Comparison of ENCODE assay signal across 1 cellular context in the genomic region with DNA sequence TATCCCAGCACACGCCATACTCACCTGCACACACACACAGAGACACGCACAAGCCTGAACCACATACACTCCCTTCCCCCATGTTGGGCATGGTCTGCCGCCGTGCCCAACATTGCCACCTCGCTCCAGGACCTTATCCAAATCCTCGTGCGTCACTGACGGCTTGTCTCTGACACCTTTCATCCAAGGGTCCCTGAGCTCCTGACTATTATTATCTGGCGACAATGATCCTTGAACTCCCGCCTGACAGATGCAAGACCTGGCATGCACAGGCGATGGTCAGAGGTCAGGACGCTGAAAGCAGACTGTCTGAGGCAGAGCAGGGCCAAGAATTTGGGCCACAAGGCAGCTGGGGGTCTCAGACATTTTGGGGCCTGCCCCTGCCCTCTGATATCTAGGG.
TF ChIP-seq lines count a peak whose summit lies in the region.

No MANE protein-coding gene starts in this region.

TF ChIP-seq in HepG2, 621 proteins besides CTCF, POLR2A, EP300 and RAD21 (continued from another document):
- TF ChIP-seq, protein P1, sequence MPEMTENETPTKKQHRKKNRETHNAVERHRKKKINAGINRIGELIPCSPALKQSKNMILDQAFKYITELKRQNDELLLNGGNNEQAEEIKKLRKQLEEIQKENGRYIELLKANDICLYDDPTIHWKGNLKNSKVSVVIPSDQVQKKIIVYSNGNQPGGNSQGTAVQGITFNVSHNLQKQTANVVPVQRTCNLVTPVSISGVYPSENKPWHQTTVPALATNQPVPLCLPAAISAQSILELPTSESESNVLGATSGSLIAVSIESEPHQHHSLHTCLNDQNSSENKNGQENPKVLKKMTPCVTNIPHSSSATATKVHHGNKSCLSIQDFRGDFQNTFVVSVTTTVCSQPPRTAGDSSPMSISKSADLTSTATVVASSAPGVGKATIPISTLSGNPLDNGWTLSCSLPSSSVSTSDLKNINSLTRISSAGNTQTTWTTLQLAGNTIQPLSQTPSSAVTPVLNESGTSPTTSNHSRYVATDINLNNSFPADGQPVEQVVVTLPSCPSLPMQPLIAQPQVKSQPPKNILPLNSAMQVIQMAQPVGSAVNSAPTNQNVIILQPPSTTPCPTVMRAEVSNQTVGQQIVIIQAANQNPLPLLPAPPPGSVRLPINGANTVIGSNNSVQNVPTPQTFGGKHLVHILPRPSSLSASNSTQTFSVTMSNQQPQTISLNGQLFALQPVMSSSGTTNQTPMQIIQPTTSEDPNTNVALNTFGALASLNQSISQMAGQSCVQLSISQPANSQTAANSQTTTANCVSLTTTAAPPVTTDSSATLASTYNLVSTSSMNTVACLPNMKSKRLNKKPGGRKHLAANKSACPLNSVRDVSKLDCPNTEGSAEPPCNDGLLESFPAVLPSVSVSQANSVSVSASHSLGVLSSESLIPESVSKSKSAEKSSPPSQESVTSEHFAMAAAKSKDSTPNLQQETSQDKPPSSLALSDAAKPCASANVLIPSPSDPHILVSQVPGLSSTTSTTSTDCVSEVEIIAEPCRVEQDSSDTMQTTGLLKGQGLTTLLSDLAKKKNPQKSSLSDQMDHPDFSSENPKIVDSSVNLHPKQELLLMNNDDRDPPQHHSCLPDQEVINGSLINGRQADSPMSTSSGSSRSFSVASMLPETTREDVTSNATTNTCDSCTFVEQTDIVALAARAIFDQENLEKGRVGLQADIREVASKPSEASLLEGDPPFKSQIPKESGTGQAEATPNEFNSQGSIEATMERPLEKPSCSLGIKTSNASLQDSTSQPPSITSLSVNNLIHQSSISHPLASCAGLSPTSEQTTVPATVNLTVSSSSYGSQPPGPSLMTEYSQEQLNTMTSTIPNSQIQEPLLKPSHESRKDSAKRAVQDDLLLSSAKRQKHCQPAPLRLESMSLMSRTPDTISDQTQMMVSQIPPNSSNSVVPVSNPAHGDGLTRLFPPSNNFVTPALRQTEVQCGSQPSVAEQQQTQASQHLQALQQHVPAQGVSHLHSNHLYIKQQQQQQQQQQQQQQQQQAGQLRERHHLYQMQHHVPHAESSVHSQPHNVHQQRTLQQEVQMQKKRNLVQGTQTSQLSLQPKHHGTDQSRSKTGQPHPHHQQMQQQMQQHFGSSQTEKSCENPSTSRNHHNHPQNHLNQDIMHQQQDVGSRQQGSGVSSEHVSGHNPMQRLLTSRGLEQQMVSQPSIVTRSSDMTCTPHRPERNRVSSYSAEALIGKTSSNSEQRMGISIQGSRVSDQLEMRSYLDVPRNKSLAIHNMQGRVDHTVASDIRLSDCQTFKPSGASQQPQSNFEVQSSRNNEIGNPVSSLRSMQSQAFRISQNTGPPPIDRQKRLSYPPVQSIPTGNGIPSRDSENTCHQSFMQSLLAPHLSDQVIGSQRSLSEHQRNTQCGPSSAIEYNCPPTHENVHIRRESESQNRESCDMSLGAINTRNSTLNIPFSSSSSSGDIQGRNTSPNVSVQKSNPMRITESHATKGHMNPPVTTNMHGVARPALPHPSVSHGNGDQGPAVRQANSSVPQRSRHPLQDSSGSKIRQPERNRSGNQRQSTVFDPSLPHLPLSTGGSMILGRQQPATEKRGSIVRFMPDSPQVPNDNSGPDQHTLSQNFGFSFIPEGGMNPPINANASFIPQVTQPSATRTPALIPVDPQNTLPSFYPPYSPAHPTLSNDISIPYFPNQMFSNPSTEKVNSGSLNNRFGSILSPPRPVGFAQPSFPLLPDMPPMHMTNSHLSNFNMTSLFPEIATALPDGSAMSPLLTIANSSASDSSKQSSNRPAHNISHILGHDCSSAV (CRISPR knock-in tag; IDR thresholded peaks at IDR 0.05; ENCODE audit: borderline replicate concordance), result no peak
- TF ChIP-seq, protein P2, sequence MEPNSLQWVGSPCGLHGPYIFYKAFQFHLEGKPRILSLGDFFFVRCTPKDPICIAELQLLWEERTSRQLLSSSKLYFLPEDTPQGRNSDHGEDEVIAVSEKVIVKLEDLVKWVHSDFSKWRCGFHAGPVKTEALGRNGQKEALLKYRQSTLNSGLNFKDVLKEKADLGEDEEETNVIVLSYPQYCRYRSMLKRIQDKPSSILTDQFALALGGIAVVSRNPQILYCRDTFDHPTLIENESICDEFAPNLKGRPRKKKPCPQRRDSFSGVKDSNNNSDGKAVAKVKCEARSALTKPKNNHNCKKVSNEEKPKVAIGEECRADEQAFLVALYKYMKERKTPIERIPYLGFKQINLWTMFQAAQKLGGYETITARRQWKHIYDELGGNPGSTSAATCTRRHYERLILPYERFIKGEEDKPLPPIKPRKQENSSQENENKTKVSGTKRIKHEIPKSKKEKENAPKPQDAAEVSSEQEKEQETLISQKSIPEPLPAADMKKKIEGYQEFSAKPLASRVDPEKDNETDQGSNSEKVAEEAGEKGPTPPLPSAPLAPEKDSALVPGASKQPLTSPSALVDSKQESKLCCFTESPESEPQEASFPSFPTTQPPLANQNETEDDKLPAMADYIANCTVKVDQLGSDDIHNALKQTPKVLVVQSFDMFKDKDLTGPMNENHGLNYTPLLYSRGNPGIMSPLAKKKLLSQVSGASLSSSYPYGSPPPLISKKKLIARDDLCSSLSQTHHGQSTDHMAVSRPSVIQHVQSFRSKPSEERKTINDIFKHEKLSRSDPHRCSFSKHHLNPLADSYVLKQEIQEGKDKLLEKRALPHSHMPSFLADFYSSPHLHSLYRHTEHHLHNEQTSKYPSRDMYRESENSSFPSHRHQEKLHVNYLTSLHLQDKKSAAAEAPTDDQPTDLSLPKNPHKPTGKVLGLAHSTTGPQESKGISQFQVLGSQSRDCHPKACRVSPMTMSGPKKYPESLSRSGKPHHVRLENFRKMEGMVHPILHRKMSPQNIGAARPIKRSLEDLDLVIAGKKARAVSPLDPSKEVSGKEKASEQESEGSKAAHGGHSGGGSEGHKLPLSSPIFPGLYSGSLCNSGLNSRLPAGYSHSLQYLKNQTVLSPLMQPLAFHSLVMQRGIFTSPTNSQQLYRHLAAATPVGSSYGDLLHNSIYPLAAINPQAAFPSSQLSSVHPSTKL (CRISPR knock-in tag; IDR thresholded peaks at IDR 0.05), result 0 out of 2 replicates have a peak, but pooled peaks have one; percentile 32
- TF ChIP-seq, protein P3, sequence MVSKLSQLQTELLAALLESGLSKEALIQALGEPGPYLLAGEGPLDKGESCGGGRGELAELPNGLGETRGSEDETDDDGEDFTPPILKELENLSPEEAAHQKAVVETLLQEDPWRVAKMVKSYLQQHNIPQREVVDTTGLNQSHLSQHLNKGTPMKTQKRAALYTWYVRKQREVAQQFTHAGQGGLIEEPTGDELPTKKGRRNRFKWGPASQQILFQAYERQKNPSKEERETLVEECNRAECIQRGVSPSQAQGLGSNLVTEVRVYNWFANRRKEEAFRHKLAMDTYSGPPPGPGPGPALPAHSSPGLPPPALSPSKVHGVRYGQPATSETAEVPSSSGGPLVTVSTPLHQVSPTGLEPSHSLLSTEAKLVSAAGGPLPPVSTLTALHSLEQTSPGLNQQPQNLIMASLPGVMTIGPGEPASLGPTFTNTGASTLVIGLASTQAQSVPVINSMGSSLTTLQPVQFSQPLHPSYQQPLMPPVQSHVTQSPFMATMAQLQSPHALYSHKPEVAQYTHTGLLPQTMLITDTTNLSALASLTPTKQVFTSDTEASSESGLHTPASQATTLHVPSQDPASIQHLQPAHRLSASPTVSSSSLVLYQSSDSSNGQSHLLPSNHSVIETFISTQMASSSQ (IDR thresholded peaks at IDR 0.05; ENCODE audit: low read depth), result no peak
- TF ChIP-seq, protein P3 (CRISPR knock-in tag; IDR thresholded peaks at IDR 0.05; ENCODE audit: borderline replicate concordance), result no peak
- TF ChIP-seq HNF4G (IDR thresholded peaks at IDR 0.05; ENCODE audit: borderline replicate concordance, low read depth, low read length) (0 out of 2 replicates have a peak, but pooled peaks have one; percentile 37), HNF4G (CRISPR knock-in tag; IDR thresholded peaks at IDR 0.05; ENCODE audit: borderline replicate concordance, low read depth) (no peak), ZFP1 (CRISPR knock-in tag; IDR thresholded peaks at IDR 0.05) (no peak)
- TF ChIP-seq, protein P4, sequence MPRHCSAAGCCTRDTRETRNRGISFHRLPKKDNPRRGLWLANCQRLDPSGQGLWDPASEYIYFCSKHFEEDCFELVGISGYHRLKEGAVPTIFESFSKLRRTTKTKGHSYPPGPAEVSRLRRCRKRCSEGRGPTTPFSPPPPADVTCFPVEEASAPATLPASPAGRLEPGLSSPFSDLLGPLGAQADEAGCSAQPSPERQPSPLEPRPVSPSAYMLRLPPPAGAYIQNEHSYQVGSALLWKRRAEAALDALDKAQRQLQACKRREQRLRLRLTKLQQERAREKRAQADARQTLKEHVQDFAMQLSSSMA (CRISPR knock-in tag; IDR thresholded peaks at IDR 0.05), result no peak
TF ChIP-seq in HepG2: peak in this region for 25.
